In genomic region chr6:43687437-43688347, GRCh38 we compare ENCODE assay signal across 8 cellular contexts. TPM values are rescaled to one million over a fixed set of nuclear protein-coding genes. Genes with fewer than 3 reads are reported as not detected.
DNase-seq lines count a peak whose midpoint lies in the region; ATAC-seq, FAIRE-seq and TF ChIP-seq lines count a peak whose summit lies in the region.

TSS of gene MRPS18A (minus strand) at chr6:43687791. CDS start at chr6:43687779, 12 bp downstream.

- no peak for TF ChIP-seq CTCF in GM13976 (IDR thresholded peaks at IDR 0.05; ENCODE audit: borderline replicate concordance, control extremely low read depth, extremely low read depth, insufficient read depth, missing control alignments)

- in situ Hi-C loops in GM13976 (cut with MboI; ENCODE audit: low sequenced_read_pairs, unreplicated experiment), result no loop called here

- DNase-seq in GM13976 (ENCODE audit: low spot score), result peak; percentile 93
- DNase-seq in NCI-H128 (lab: John Stamatoyannopoulos, UW; ENCODE audit: unreplicated experiment), result peak; percentile 45
- DNase-seq in T-helper 17 cell, result peak; percentile 60 to 65 (median 62)
- peak; percentile 68 for DNase-seq in amniotic stem cell (lab: John Stamatoyannopoulos, UW)
- DNase-seq in left ventricle myocardium superior, result peak; percentile 89
- DNase-seq in pulmonary artery endothelial cell (ENCODE audit: low read depth, low spot score), result no peak
- DNase-seq in urothelium cell line (ENCODE audit: low spot score), result peak; percentile 90

- H3K27ac Mint-ChIP-seq in T-helper 17 cell, result peak within 1 kb of the TSS; percentile 91

- H3K4me1 Mint-ChIP-seq in T-helper 17 cell, result peaks cover 35% of the 10 kb centered on the region

- H3K9me3 ChIP-seq in T-helper 17 cell (ENCODE audit: control insufficient read depth, low read length, poor library complexity, severe bottlenecking), result no peaks in the 10 kb centered on the region

- no peaks in the 10 kb centered on the region for H3K27me3 Mint-ChIP-seq in T-helper 17 cell

- peak within 1 kb of the TSS; percentile 96 for H3K4me3 Mint-ChIP-seq in T-helper 17 cell

- ATAC-seq in HG02642 (IDR thresholded peaks at IDR 0.05; ENCODE audit: poor library complexity, unreplicated experiment), result peak; percentile 96
- peak; percentile 95 for ATAC-seq in T-helper 17 cell
- ATAC-seq in left ventricle myocardium superior, result peak; percentile 96

- FAIRE-seq in urothelium cell line (lab: Jason Lieb, UNC), result no peak

- H3K36me3 Mint-ChIP-seq in T-helper 17 cell (ENCODE audit: low read depth), result no peaks in the 10 kb centered on the region

- intact Hi-C loops in left ventricle myocardium superior (cut with micrococcal nuclease), result no loop called here

RNA-seq across cellular contexts. Expression of gene MRPS18A, which starts in this region (rescaled TPM):
- total RNA-seq in T-helper 17 cell (10 to 100 TPM; 24.2 to 29.8 TPM), left ventricle myocardium superior (46.0 TPM), pulmonary artery endothelial cell (44.4 and 55.3 TPM in 2 replicates)
